10 cellular contexts compared by ENCODE assay signal in genomic region chr15:68580026-68580882, GRCh38. TPM values are rescaled to one million over a fixed set of nuclear protein-coding genes. Genes with fewer than 3 reads are reported as not detected.
DNase-seq lines count a peak whose midpoint lies in the region; ATAC-seq, FAIRE-seq and TF ChIP-seq lines count a peak whose summit lies in the region.
"Had no signal": no experiment of that assay in that cellular context is flagged by ENCODE, and none has a peak within 500 bp of the region (broad histone marks: within the 10 kb centered on the region; RNA-seq: fewer than 3 reads in every experiment).

No MANE protein-coding gene starts in this region.

- peaks cover 6% of the 10 kb centered on the region for H3K4me1 Mint-ChIP-seq in activated CD8-positive, alpha-beta T cell treated with anti-CD3 and anti-CD28 coated beads for 36 hours (ENCODE audit: low read depth)
- peaks cover 10% of the 10 kb centered on the region for H3K4me1 Mint-ChIP-seq in activated CD8-positive, alpha-beta T cell treated with anti-CD3 and anti-CD28 coated beads, Interleukin-2, amount 10 ng/mL, durations not matched to agents 7 days and 5 days (ENCODE audit: low read depth)

- TF ChIP-seq EP300 in tibial nerve (IDR thresholded peaks at IDR 0.05), result no peak

- H3K4me3 ChIP-seq in dorsolateral prefrontal cortex (peak overlapping the region; percentile 55 to 89 (median 77)), muscle layer of duodenum (ENCODE audit: low read depth in 1 of 2, low read length in 2 of 2) (peak overlapping the region; percentile 26 to 57), tibial nerve (peak overlapping the region in 3 of 4 donors; percentile 45 to 83 (median 67))
- H3K4me3 ChIP-seq: mucosa of descending colon had no signal

- TF ChIP-seq CTCF in activated CD8-positive, alpha-beta T cell treated with anti-CD3 and anti-CD28 coated beads for 36 hours (IDR thresholded peaks at IDR 0.05), result no peak
- no peak for TF ChIP-seq CTCF in dorsolateral prefrontal cortex (IDR thresholded peaks at IDR 0.05 in 54 of 56, conservative IDR thresholded peaks at IDR 0.05 in 2 of 56; ENCODE audit: low read depth in 1 of 56, partially characterized antibody in 56 of 56)
- TF ChIP-seq CTCF in tibial nerve (IDR thresholded peaks at IDR 0.05), result no peak

- H3K36me3 ChIP-seq in muscle layer of duodenum (ENCODE audit: control insufficient read depth in 1 of 2, insufficient read depth in 2 of 2, low read length in 2 of 2) (no peaks in the 10 kb centered on the region), tibial nerve (no peaks in the 10 kb centered on the region)

- H3K27ac ChIP-seq in dorsolateral prefrontal cortex, result peak overlapping the region; percentile 77 to 98 (median 96)
- no peak overlapping the region for H3K27ac ChIP-seq in muscle layer of duodenum (ENCODE audit: low read length)
- H3K27ac ChIP-seq in tibial nerve, result peak overlapping the region in 3 of 4 donors; percentile 73 to 92 (median 83)

- H3K27ac Mint-ChIP-seq in activated CD8-positive, alpha-beta T cell treated with anti-CD3 and anti-CD28 coated beads for 36 hours, result no peak overlapping the region
- H3K27ac Mint-ChIP-seq in activated CD8-positive, alpha-beta T cell treated with anti-CD3 and anti-CD28 coated beads, Interleukin-2, amount 10 ng/mL, durations not matched to agents 7 days and 5 days, result no peak overlapping the region

- H3K9me3 ChIP-seq in muscle layer of duodenum (ENCODE audit: control insufficient read depth in 1 of 2, low read length in 2 of 2) (no peaks in the 10 kb centered on the region), tibial nerve (no peaks in the 10 kb centered on the region)
- H3K9me3 ChIP-seq: mucosa of descending colon had no signal

- H3K27me3 Mint-ChIP-seq in activated CD8-positive, alpha-beta T cell treated with anti-CD3 and anti-CD28 coated beads for 36 hours, result peaks cover 36% of the 10 kb centered on the region
- H3K27me3 Mint-ChIP-seq in activated CD8-positive, alpha-beta T cell treated with anti-CD3 and anti-CD28 coated beads, Interleukin-2, amount 10 ng/mL, durations not matched to agents 7 days and 5 days (ENCODE audit: low read depth), result peaks cover 44% of the 10 kb centered on the region

- H3K4me3 Mint-ChIP-seq in activated CD8-positive, alpha-beta T cell treated with anti-CD3 and anti-CD28 coated beads for 36 hours, result peak overlapping the region; percentile 32
- no peak overlapping the region for H3K4me3 Mint-ChIP-seq in activated CD8-positive, alpha-beta T cell treated with anti-CD3 and anti-CD28 coated beads, Interleukin-2, amount 10 ng/mL, durations not matched to agents 7 days and 5 days

- H3K9me3 Mint-ChIP-seq in activated CD8-positive, alpha-beta T cell treated with anti-CD3 and anti-CD28 coated beads for 36 hours, result no peaks in the 10 kb centered on the region
- no peaks in the 10 kb centered on the region for H3K9me3 Mint-ChIP-seq in activated CD8-positive, alpha-beta T cell treated with anti-CD3 and anti-CD28 coated beads, Interleukin-2, amount 10 ng/mL, durations not matched to agents 7 days and 5 days (ENCODE audit: insufficient read depth)

- no peak for TF ChIP-seq POLR2A in tibial nerve (IDR thresholded peaks at IDR 0.05)

- CTCF ChIA-PET in activated CD8-positive, alpha-beta T cell treated with anti-CD3 and anti-CD28 coated beads for 36 hours (lab: Charles Lee), result interaction anchor here (0.9 to 1.6 kb wide), 3 partner anchors 24 to 94 kb away, joined by 3 to 6 read pairs (median 4); no protein-coding TSS in a partner anchor
- CTCF ChIA-PET in activated CD8-positive, alpha-beta T cell treated with anti-CD3 and anti-CD28 coated beads, Interleukin-2, amount 10 ng/mL, durations not matched to agents 7 days and 5 days (lab: Charles Lee), result interaction anchor here (0.7 to 1.2 kb wide), 2 partner anchors 30 to 93 kb away, joined by 3 to 5 read pairs; no protein-coding TSS in a partner anchor

- 55 to 58% methylated on average over 11 of the region's 11 CpGs for WGBS in tibial nerve, 2 donors

- no peak for DNase-seq in activated CD8-positive, alpha-beta T cell treated with anti-CD3 and anti-CD28 coated beads for 36 hours
- DNase-seq in activated CD8-positive, alpha-beta T cell treated with anti-CD3 and anti-CD28 coated beads, Interleukin-2, amount 10 ng/mL, durations not matched to agents 7 days and 5 days, result no peak
- DNase-seq in dorsolateral prefrontal cortex, result peak in 4 of 10 donors; percentile 24 to 42 (median 34)
- DNase-seq in tibial nerve (ENCODE audit: low spot score in 2 of 2), result no peak
- no peak for DNase-seq in urothelium cell line (ENCODE audit: low spot score)
- DNase-seq in NCI-H1930 (lab: John Stamatoyannopoulos, UW), result no peak
- DNase-seq in NCI-H1105 treated with DMSO at 0.1 percent for 48 hours (lab: John Stamatoyannopoulos, UW), result no peak
- DNase-seq: KG1 had no signal

- intact Hi-C loops in activated CD8-positive, alpha-beta T cell treated with anti-CD3 and anti-CD28 coated beads for 36 hours (cut with micrococcal nuclease), result no loop called here
- intact Hi-C loops in dorsolateral prefrontal cortex (cut with DNase I), result no loop called here

- POLR2A ChIA-PET in activated CD8-positive, alpha-beta T cell treated with anti-CD3 and anti-CD28 coated beads for 36 hours (lab: Charles Lee), result no interaction called here
- POLR2A ChIA-PET in activated CD8-positive, alpha-beta T cell treated with anti-CD3 and anti-CD28 coated beads, Interleukin-2, amount 10 ng/mL, durations not matched to agents 7 days and 5 days (lab: Charles Lee), result interaction anchor here (0.6 kb wide), 1 partner anchor 9 kb away, joined by 3 read pairs; no protein-coding TSS in a partner anchor

- no peaks in the 10 kb centered on the region for H3K36me3 Mint-ChIP-seq in activated CD8-positive, alpha-beta T cell treated with anti-CD3 and anti-CD28 coated beads for 36 hours (ENCODE audit: low read depth)
- no peaks in the 10 kb centered on the region for H3K36me3 Mint-ChIP-seq in activated CD8-positive, alpha-beta T cell treated with anti-CD3 and anti-CD28 coated beads, Interleukin-2, amount 10 ng/mL, durations not matched to agents 7 days and 5 days (ENCODE audit: low read depth)

- peaks cover 5 to 22% of the 10 kb centered on the region in 2 donors for H3K4me1 ChIP-seq in muscle layer of duodenum (ENCODE audit: control insufficient read depth in 1 of 2, insufficient read depth in 2 of 2, low read length in 2 of 2)
- H3K4me1 ChIP-seq in tibial nerve, result peaks cover 0 to 65% (median 11%) of the 10 kb centered on the region in 4 donors

- H3K27me3 ChIP-seq in dorsolateral prefrontal cortex (no peaks in the 10 kb centered on the region), muscle layer of duodenum (ENCODE audit: low read depth, low read length) (peaks cover 18% of the 10 kb centered on the region), tibial nerve (peaks cover 0 to 15% of the 10 kb centered on the region in 2 donors)

- FAIRE-seq in urothelium cell line (lab: Jason Lieb, UNC), result no peak

- no peak for ATAC-seq in activated CD8-positive, alpha-beta T cell treated with anti-CD3 and anti-CD28 coated beads for 36 hours
- ATAC-seq in activated CD8-positive, alpha-beta T cell treated with anti-CD3 and anti-CD28 coated beads, Interleukin-2, amount 10 ng/mL, durations not matched to agents 7 days and 5 days, result no peak

RNA-seq across cellular contexts. Expression of gene CORO2B, which starts 1.5 kb away (rescaled TPM):
- not detected for total RNA-seq in activated CD8-positive, alpha-beta T cell treated with anti-CD3 and anti-CD28 coated beads for 36 hours
- total RNA-seq in activated CD8-positive, alpha-beta T cell treated with anti-CD3 and anti-CD28 coated beads, Interleukin-2, amount 10 ng/mL, durations not matched to agents 7 days and 5 days, result not detected
- total RNA-seq in dorsolateral prefrontal cortex, result 100 to 1,000 TPM in 88 of 120 experiments, 10 to 100 TPM in 32; 75.5 to 144 (median 107) TPM
- total RNA-seq in tibial nerve, result 10 to 100 TPM in 1 of 4 donors, 1 to 10 TPM in 3; 6.3 to 12.6 (median 9.6) TPM

Comparison
In these comparisons a context has a peak if more than half of its experiments do, and no peak if none do; other contexts are left out.
1. RNA of gene CORO2B, which starts 1.5 kb away (total RNA-seq): 75.5 to 144 TPM in dorsolateral prefrontal cortex and 6.3 to 12.6 TPM in tibial nerve; not detected in activated CD8-positive, alpha-beta T cell treated with anti-CD3 and anti-CD28 coated beads for 36 hours and not detected in activated CD8-positive, alpha-beta T cell treated with anti-CD3 and anti-CD28 coated beads, Interleukin-2, amount 10 ng/mL, durations not matched to agents 7 days and 5 days; every median in the first group is over 4 times any median in the second.
2. Peak in every context shown above with its lines, with median percentiles within 50 percentile points of each other: H3K4me3 ChIP-seq.